ENCODE assay signal across 8 cellular contexts in genomic region chr17:67717624-67718324, GRCh38. TPM values are rescaled to one million over a fixed set of nuclear protein-coding genes. Genes with fewer than 3 reads are reported as not detected.
DNase-seq lines count a peak whose midpoint lies in the region; ATAC-seq, FAIRE-seq and TF ChIP-seq lines count a peak whose summit lies in the region.

TSS of gene NOL11 (plus strand) at chr17:67717936. CDS start at chr17:67717948, 12 bp downstream.

- peak; percentile 96 to 97 for TF ChIP-seq CTCF in endothelial cell of umbilical vein (IDR thresholded peaks at IDR 0.05; ENCODE audit: extremely low read depth in 1 of 2, insufficient read depth in 1 of 2, low read depth in 1 of 2, low read length in 2 of 2)

- intact Hi-C loops in endothelial cell of umbilical vein (cut with micrococcal nuclease), result loop anchor here (1.0 kb wide), 3 partner anchors 62 to 188 kb away; partner anchors contain the start of gene BPTF

- FAIRE-seq in endothelial cell of umbilical vein (lab: Jason Lieb, UNC), result peak; percentile 98

- no peaks in the 10 kb centered on the region for H4K20me1 ChIP-seq in endothelial cell of umbilical vein (replicated peaks; ENCODE audit: control insufficient read depth, extremely low read depth, insufficient read depth, low read length)

- H3K27me3 Mint-ChIP-seq in IgD-negative memory B cell, result no peaks in the 10 kb centered on the region

- H3K4me3 ChIP-seq in endothelial cell of umbilical vein (replicated peaks in 1 of 3; ENCODE audit: insufficient read depth in 1 of 3, low read depth in 1 of 3, low read length in 3 of 3), result peak within 1 kb of the TSS; percentile 70 to 90 (median 81)

- no peaks in the 10 kb centered on the region for H3K9me1 ChIP-seq in endothelial cell of umbilical vein (replicated peaks; ENCODE audit: control insufficient read depth, extremely low read depth, insufficient read depth, low read length)

- H3K36me3 Mint-ChIP-seq in IgD-negative memory B cell, result peaks cover 2% of the 10 kb centered on the region

- peaks cover 2 to 7% of the 10 kb centered on the region in 2 experiments for H3K36me3 ChIP-seq in endothelial cell of umbilical vein (ENCODE audit: control insufficient read depth in 2 of 2, extremely low read depth in 1 of 2, insufficient read depth in 2 of 2, low read length in 2 of 2)

- CTCF ChIA-PET in endothelial cell of umbilical vein (lab: Charles Lee), result interaction anchor here (1.0 to 1.6 kb wide), 7 partner anchors 10 to 339 kb away, joined by 3 to 4 read pairs (median 3); no protein-coding TSS in a partner anchor

- H3K4me1 ChIP-seq in endothelial cell of umbilical vein (ENCODE audit: control insufficient read depth, extremely low read depth, insufficient read depth, low read length), result peaks cover 16% of the 10 kb centered on the region

- peak within 1 kb of the TSS; percentile 69 for H2AFZ ChIP-seq in endothelial cell of umbilical vein (ENCODE audit: low read depth, low read length)

- DNase-seq in DMS153 treated with DMSO at 0.1 percent for 48 hours (lab: John Stamatoyannopoulos, UW; ENCODE audit: unreplicated experiment), result peak; percentile 97
- peak; percentile 99 for DNase-seq in OCI-M1 (lab: John Stamatoyannopoulos, UW)
- DNase-seq in activated T-cell treated with anti-CD3 and anti-CD28 coated beads for 24 hours (ENCODE audit: low read depth), result peak; percentile 99
- peak; percentile 100 for DNase-seq in endothelial cell of umbilical vein (ENCODE audit: low read depth, low spot score)
- DNase-seq in middle frontal gyrus (ENCODE audit: extremely low spot score, low spot score), result peak; percentile 100
- DNase-seq in stimulated activated CD8-positive, alpha-beta memory T cell treated with anti-CD3 and anti-CD28 coated beads, Interleukin-2, amount 100 ng/mL, for 48 hours (ENCODE audit: low read depth in 2 of 2), result peak; percentile 97 to 99

- dilution Hi-C loops in endothelial cell of umbilical vein (cut with MboI; ENCODE audit: extremely low pct_ligation_motif_present, low sequenced_read_pairs), result no loop called here

- peak within 1 kb of the TSS; percentile 90 to 100 (median 98) for H3K27ac Mint-ChIP-seq in IgD-negative memory B cell

- POLR2A ChIA-PET in endothelial cell of umbilical vein (lab: Charles Lee), result no interaction called here

- TSS peak; percentile 80 for BruUV-seq in endothelial cell of umbilical vein (replicated peaks; lab: Mats Ljungman, UMichigan)

- H3K27ac ChIP-seq in endothelial cell of umbilical vein (ENCODE audit: insufficient read depth, low read depth, low read length), result peak within 1 kb of the TSS; percentile 74

- ATAC-seq in GM21529 (IDR thresholded peaks at IDR 0.05; ENCODE audit: unreplicated experiment), result peak; percentile 96

- H3K4me1 Mint-ChIP-seq in IgD-negative memory B cell, result peaks cover 6 to 11% (median 9%) of the 10 kb centered on the region in 3 donors

- H3K27me3 ChIP-seq in endothelial cell of umbilical vein (ENCODE audit: control insufficient read depth in 2 of 2, insufficient read depth in 2 of 2, low read length in 2 of 2), result no peaks in the 10 kb centered on the region

- H3K9me3 Mint-ChIP-seq in IgD-negative memory B cell, result peaks cover 0 to 6% (median 0%) of the 10 kb centered on the region in 3 donors

- H3K4me3 Mint-ChIP-seq in IgD-negative memory B cell, result peak within 1 kb of the TSS; percentile 96 to 100 (median 100)

- TF ChIP-seq POLR2A in endothelial cell of umbilical vein (IDR thresholded peaks at IDR 0.05; ENCODE audit: low read depth, low read length), result peak; percentile 97

- H3K79me2 ChIP-seq in endothelial cell of umbilical vein (ENCODE audit: control insufficient read depth, insufficient read depth, low read length), result peaks cover 21% of the 10 kb centered on the region

- no peaks in the 10 kb centered on the region for H3K9me3 ChIP-seq in endothelial cell of umbilical vein (replicated peaks; ENCODE audit: control insufficient read depth, insufficient read depth, low read length)

- H3K9ac ChIP-seq in endothelial cell of umbilical vein (replicated peaks; ENCODE audit: extremely low read depth, insufficient read depth, low read length), result peak within 1 kb of the TSS; percentile 98

- H3K4me2 ChIP-seq in endothelial cell of umbilical vein (ENCODE audit: insufficient read depth, low read length), result peak within 1 kb of the TSS; percentile 97

TF ChIP-seq in endothelial cell of umbilical vein, 7 proteins besides CTCF, POLR2A, EP300 and RAD21:
- TF ChIP-seq, protein P1, sequence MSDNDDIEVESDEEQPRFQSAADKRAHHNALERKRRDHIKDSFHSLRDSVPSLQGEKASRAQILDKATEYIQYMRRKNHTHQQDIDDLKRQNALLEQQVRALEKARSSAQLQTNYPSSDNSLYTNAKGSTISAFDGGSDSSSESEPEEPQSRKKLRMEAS (IDR thresholded peaks at IDR 0.05; ENCODE audit: insufficient read depth, insufficient read length), result peak; percentile 75
- TF ChIP-seq MYC (IDR thresholded peaks at IDR 0.05; ENCODE audit: low read depth, low read length) (no peak), JUN (IDR thresholded peaks at IDR 0.05; ENCODE audit: borderline replicate concordance, insufficient read depth, insufficient read length, low read depth) (no peak), GATA2 (IDR thresholded peaks at IDR 0.05; ENCODE audit: insufficient read depth, insufficient read length, low read depth, low read length) (no peak), POLR2AphosphoS5 (IDR thresholded peaks at IDR 0.05; ENCODE audit: insufficient read depth, low read depth, low read length) (peak; percentile 96), FOS (IDR thresholded peaks at IDR 0.05; ENCODE audit: borderline replicate concordance, insufficient read depth, low read length) (peak; percentile 25)
TF ChIP-seq in endothelial cell of umbilical vein: peak in this region for 3.

RNA-seq across cellular contexts. Expression of gene NOL11, which starts in this region (rescaled TPM):
- polyA plus RNA-seq in IgD-negative memory B cell (24.1 TPM), endothelial cell of umbilical vein (16.9 and 17.7 TPM in 2 replicates)
- total RNA-seq in endothelial cell of umbilical vein, result 50.7 and 52.6 TPM in 2 replicates
- polyA plus RNA-seq in endothelial cell of umbilical vein (2011; cell fraction: cytosol; rRNA removed), result 23.0 and 23.5 TPM in 2 replicates
- 37.7 and 48.5 TPM in 2 replicates for polyA plus RNA-seq in endothelial cell of umbilical vein (2011; cell fraction: nucleus; rRNA removed)
- 45.6 and 57.7 TPM in 2 replicates for polyA plus RNA-seq in endothelial cell of umbilical vein (2012)
- polyA minus RNA-seq in endothelial cell of umbilical vein, result 22.0 and 26.1 TPM in 2 replicates
- polyA minus RNA-seq in endothelial cell of umbilical vein (2011; cell fraction: cytosol; rRNA and poly(A)+ RNA removed), result 96.6 TPM
- 31.8 and 63.5 TPM in 2 replicates for polyA minus RNA-seq in endothelial cell of umbilical vein (2011; cell fraction: nucleus; rRNA and poly(A)+ RNA removed)

Comparison
In these comparisons a context has a peak if more than half of its experiments do, and no peak if none do; other contexts are left out.
1. Peak in every context shown above with its lines: DNase-seq, ATAC-seq, H3K4me3 ChIP-seq and H3K27ac ChIP-seq.